Comparison of ENCODE assay signal across 10 cellular contexts in genomic region chr5:149776376-149777305, GRCh38. TPM values are rescaled to one million over a fixed set of nuclear protein-coding genes. Genes with fewer than 3 reads are reported as not detected.
DNase-seq lines count a peak whose midpoint lies in the region; ATAC-seq and TF ChIP-seq lines count a peak whose summit lies in the region.
"Had no signal": no experiment of that assay in that cellular context is flagged by ENCODE, and none has a peak within 500 bp of the region (broad histone marks: within the 10 kb centered on the region; RNA-seq: fewer than 3 reads in every experiment).

No MANE protein-coding gene starts in this region.

- H3K36me3 ChIP-seq in breast epithelium (no peaks in the 10 kb centered on the region), right lobe of liver (no peaks in the 10 kb centered on the region)

- H3K4me3 ChIP-seq in breast epithelium (no peak overlapping the region), right lobe of liver (no peak overlapping the region)

- POLR2A ChIA-PET in MCF 10A (lab: Yijun Ruan, JAX), result interaction anchor here (0.9 to 2.9 kb wide), 7 partner anchors 10 to 143 kb away, joined by 3 to 10 read pairs (median 3); partner anchors contain the start of gene PPARGC1B

- ATAC-seq in right lobe of liver (peak; percentile 49 to 78 (median 64)), HG02642 (IDR thresholded peaks at IDR 0.05; ENCODE audit: poor library complexity, unreplicated experiment) (no peak), HG03469 (IDR thresholded peaks at IDR 0.05; ENCODE audit: unreplicated experiment) (no peak)

- DNase-seq in MCF 10A (ENCODE audit: unreplicated experiment) (peak; percentile 56), breast epithelium (ENCODE audit: low spot score in 2 of 2) (no peak), right lobe of liver (no peak), type B pancreatic cell (ENCODE audit: extremely low spot score, unreplicated experiment) (no peak), NCI-H1092 treated with DMSO at 0.1 percent for 48 hours (lab: John Stamatoyannopoulos, UW) (no peak)
- DNase-seq: IMR-90, SIG-M5 had no signal

- CTCF ChIA-PET in MCF 10A (lab: Yijun Ruan, JAX), result interaction anchor here (0.7 to 3.4 kb wide), 23 partner anchors 10 to 214 kb away, joined by 3 to 24 read pairs (median 6); partner anchors contain the start of gene ARHGEF37

- H3K9me3 ChIP-seq in breast epithelium (peaks cover 0 to 7% of the 10 kb centered on the region in 2 donors), right lobe of liver (no peaks in the 10 kb centered on the region)

- H3K27ac Mint-ChIP-seq in MCF 10A (ENCODE audit: low read depth, unreplicated experiment) (no peak overlapping the region), type B pancreatic cell (peak overlapping the region; percentile 64)
- H3K27ac Mint-ChIP-seq in activated naive CD8-positive, alpha-beta T cell, result no peak overlapping the region

- BruUV-seq in MCF 10A (replicated peaks; lab: Mats Ljungman, UMichigan), result no TSS peak

- H3K4me1 Mint-ChIP-seq in MCF 10A (ENCODE audit: insufficient read depth, unreplicated experiment) (peaks cover 43% of the 10 kb centered on the region), type B pancreatic cell (ENCODE audit: unreplicated experiment) (peaks cover 52% of the 10 kb centered on the region)
- H3K4me1 Mint-ChIP-seq in activated naive CD8-positive, alpha-beta T cell (ENCODE audit: low read depth), result peaks cover 48% of the 10 kb centered on the region

- H3K27me3 ChIP-seq in breast epithelium (no peaks in the 10 kb centered on the region), right lobe of liver (no peaks in the 10 kb centered on the region)

- H3K4me1 ChIP-seq in breast epithelium (no peaks in the 10 kb centered on the region), right lobe of liver (peaks cover 0 to 4% (median 0%) of the 10 kb centered on the region in 4 donors)

- TF ChIP-seq CTCF in MCF 10A (IDR thresholded peaks at IDR 0.05; ENCODE audit: unreplicated experiment), result no peak
- TF ChIP-seq CTCF in breast epithelium (IDR thresholded peaks at IDR 0.05), result no peak
- TF ChIP-seq CTCF in right lobe of liver (IDR thresholded peaks at IDR 0.05), result no peak
- TF ChIP-seq CTCF in type B pancreatic cell (conservative IDR thresholded peaks at IDR 0.05), result no peak

- peak overlapping the region in 1 of 2 donors; percentile 34 for H3K27ac ChIP-seq in breast epithelium
- H3K27ac ChIP-seq in right lobe of liver, result no peak overlapping the region

- H3K36me3 Mint-ChIP-seq in MCF 10A (ENCODE audit: insufficient read depth, unreplicated experiment), result peaks cover 6% of the 10 kb centered on the region
- H3K36me3 Mint-ChIP-seq in activated naive CD8-positive, alpha-beta T cell, result peaks cover 4% of the 10 kb centered on the region
- H3K36me3 Mint-ChIP-seq in type B pancreatic cell, result peaks cover 5% of the 10 kb centered on the region

- H3K9me3 Mint-ChIP-seq in MCF 10A (ENCODE audit: unreplicated experiment) (peaks cover 8% of the 10 kb centered on the region), type B pancreatic cell (peaks cover 5% of the 10 kb centered on the region)
- H3K9me3 Mint-ChIP-seq in activated naive CD8-positive, alpha-beta T cell (ENCODE audit: low read depth), result no peaks in the 10 kb centered on the region

- TF ChIP-seq POLR2A in breast epithelium (IDR thresholded peaks at IDR 0.05), result no peak
- TF ChIP-seq POLR2A in right lobe of liver (IDR thresholded peaks at IDR 0.05), result no peak

- intact Hi-C loops in MCF 10A (cut with micrococcal nuclease), result loop anchor here (1.0 to 5.0 kb wide), 3 partner anchors 44 to 140 kb away; partner anchors contain the start of gene PPARGC1B
- intact Hi-C loops in breast epithelium (cut with DNase I; ENCODE audit: low total_unique reads), result no loop called here
- intact Hi-C loops in right lobe of liver (cut with DNase I), result no loop called here

- H3K4me3 Mint-ChIP-seq in MCF 10A (ENCODE audit: unreplicated experiment), result no peak overlapping the region
- peak overlapping the region; percentile 4 for H3K4me3 Mint-ChIP-seq in activated naive CD8-positive, alpha-beta T cell
- peak overlapping the region; percentile 40 for H3K4me3 Mint-ChIP-seq in type B pancreatic cell

- H3K27me3 Mint-ChIP-seq in MCF 10A (ENCODE audit: insufficient read depth, unreplicated experiment) (no peaks in the 10 kb centered on the region), type B pancreatic cell (no peaks in the 10 kb centered on the region)
- H3K27me3 Mint-ChIP-seq in activated naive CD8-positive, alpha-beta T cell, result no peaks in the 10 kb centered on the region

- WGBS in right lobe of liver (ENCODE audit: insufficient coverage, low coverage, low lambda C conversion rate, missing lambda C conversion rate), result 57% methylated on average over 4 of the region's 9 CpGs

RNA-seq across cellular contexts. Expression of gene PPARGC1B, which starts 46.5 kb away (rescaled TPM):
- total RNA-seq in MCF 10A (2022) (4.3 and 7.1 TPM in 2 replicates), breast epithelium (1 to 10 TPM; 3.9 to 5.8 (median 4.7) TPM), right lobe of liver (1 to 10 TPM; 2.3 to 7.5 (median 3.9) TPM), type B pancreatic cell (ENCODE audit: low replicate concordance) (5.4 and 8.5 TPM in 2 replicates)

Comparison
In these comparisons a context has a peak if more than half of its experiments do, and no peak if none do; other contexts are left out.
1. ATAC-seq: peak in right lobe of liver (4 of 4); none in HG02642 (single experiment) and HG03469 (single experiment).